Comparison of ENCODE assay signal across 8 cellular contexts in genomic region chr15:29674661-29675533, GRCh38.
DNase-seq lines count a peak whose midpoint lies in the region; ATAC-seq and TF ChIP-seq lines count a peak whose summit lies in the region.

No MANE protein-coding gene starts in this region.

- H3K4me1 ChIP-seq in HEK293 (ENCODE audit: control insufficient read depth, insufficient read depth, low read length) (no peaks in the 10 kb centered on the region), adrenal gland (replicated peaks in 1 of 2) (no peaks in the 10 kb centered on the region), sigmoid colon (peaks cover 0 to 16% (median 10%) of the 10 kb centered on the region in 4 donors)

- H3K27me3 ChIP-seq in adrenal gland = no peaks in the 10 kb centered on the region
- peaks cover 0 to 18% (median 8%) of the 10 kb centered on the region in 3 donors for H3K27me3 ChIP-seq in sigmoid colon

- intact Hi-C loops in adrenal gland (cut with DNase I) (no loop called here), sigmoid colon (cut with DNase I) (loop anchor here (10.0 kb wide), 1 partner anchor 370 kb away; no protein-coding TSS in a partner anchor)

- no peak for ATAC-seq in HG03280 (IDR thresholded peaks at IDR 0.05; ENCODE audit: unreplicated experiment)
- no peak for ATAC-seq in HG03571 (IDR thresholded peaks at IDR 0.05; ENCODE audit: unreplicated experiment)
- ATAC-seq in HG02884 (IDR thresholded peaks at IDR 0.05; ENCODE audit: unreplicated experiment) = no peak

- CTCF ChIA-PET in HEK293 (lab: Yijun Ruan, JAX) = no interaction called here

- TF ChIP-seq EP300 in sigmoid colon (IDR thresholded peaks at IDR 0.05) = no peak

- H3K36me3 ChIP-seq in HEK293 (ENCODE audit: control insufficient read depth in 2 of 2, insufficient read depth in 1 of 2, low read length in 2 of 2) (no peaks in the 10 kb centered on the region), adrenal gland (replicated peaks in 1 of 2) (no peaks in the 10 kb centered on the region), sigmoid colon (no peaks in the 10 kb centered on the region)

- DNase-seq in adrenal gland (peak in 6 of 7 donors; percentile 16 to 43 (median 30)), iPS DF 19.7 (ENCODE audit: low read depth, low spot score) (peak; percentile 52), sigmoid colon (no peak), NCI-H187 (lab: John Stamatoyannopoulos, UW) (no peak)

- WGBS in adrenal gland, 4 donors = 0 to 6% (median 3%) methylated on average over 5 to 72 of the region's 74 CpGs
- 4 to 5% methylated on average over 73 to 74 of the region's 74 CpGs for WGBS in sigmoid colon, 2 donors

- POLR2A ChIA-PET in HEK293 (lab: Yijun Ruan, JAX) = no interaction called here

- peak overlapping the region; percentile 53; the same call in 1 of the 2 replicates for H3K27ac ChIP-seq in HEK293 (ENCODE audit: extremely low read depth, low read depth, low read length)
- no peak overlapping the region for H3K27ac ChIP-seq in adrenal gland
- H3K27ac ChIP-seq in sigmoid colon = peak overlapping the region in 1 of 4 donors; percentile 7

- TF ChIP-seq POLR2A in adrenal gland (IDR thresholded peaks at IDR 0.05) (no peak), sigmoid colon (IDR thresholded peaks at IDR 0.05) (peak in 1 of 2 donors; percentile 6)

- H3K9me3 ChIP-seq in HEK293 (ENCODE audit: control insufficient read depth, insufficient read depth, low read depth, low read length) (no peaks in the 10 kb centered on the region), adrenal gland (replicated peaks in 1 of 3) (no peaks in the 10 kb centered on the region), sigmoid colon (no peaks in the 10 kb centered on the region)

- H3K4me3 ChIP-seq in HEK293 (ENCODE audit: low read depth, low read length) (peak overlapping the region; percentile 44), adrenal gland (peak overlapping the region in 2 of 4 donors; percentile 51 to 64), sigmoid colon (peak overlapping the region; percentile 33 to 64 (median 52))

- TF ChIP-seq CTCF in HEK293 (tag by site-specific recombination; IDR thresholded peaks at IDR 0.05) (no peak), adrenal gland (IDR thresholded peaks at IDR 0.05) (no peak), sigmoid colon (IDR thresholded peaks at IDR 0.05) (no peak)

TF ChIP-seq in HEK293, 187 proteins besides CTCF, POLR2A, EP300 and RAD21 (continues in another document):
- TF ChIP-seq SCRT2 (tag by site-specific recombination; IDR thresholded peaks at IDR 0.05) (peak; percentile 60), GLI2 (tag by site-specific recombination; IDR thresholded peaks at IDR 0.05; ENCODE audit: borderline replicate concordance, low read depth) (no peak), ZFHX2 (tag by site-specific recombination; conservative IDR thresholded peaks at IDR 0.05) (peak; percentile 36; the same call in 1 of the 2 replicates), ZBTB1 (tag by site-specific recombination; IDR thresholded peaks at IDR 0.05) (no peak), ZNF292 (tag by site-specific recombination; IDR thresholded peaks at IDR 0.05; ENCODE audit: borderline replicate concordance, low read depth) (no peak), ZNF184 (tag by site-specific recombination; IDR thresholded peaks at IDR 0.05) (no peak), ZNF600 (tag by site-specific recombination; IDR thresholded peaks at IDR 0.05) (0 out of 2 replicates have a peak, but pooled peaks have one; percentile 16), ZNF398 (tag by site-specific recombination; IDR thresholded peaks at IDR 0.05) (peak; percentile 71; the same call in 1 of the 2 replicates), ZBTB20 (tag by site-specific recombination; IDR thresholded peaks at IDR 0.05) (peak; percentile 33; the same call in 1 of the 2 replicates), ZNF449 (tag by site-specific recombination; IDR thresholded peaks at IDR 0.05) (peak; percentile 57), YY2 (tag by site-specific recombination; IDR thresholded peaks at IDR 0.05) (no peak), SP2 (tag by site-specific recombination; IDR thresholded peaks at IDR 0.05) (peak; percentile 79), GLIS1 (tag by site-specific recombination; IDR thresholded peaks at IDR 0.05) (peak; percentile 83), ZNF140 (tag by site-specific recombination; IDR thresholded peaks at IDR 0.05) (no peak), ZNF335 (tag by site-specific recombination; conservative IDR thresholded peaks at IDR 0.05) (0 out of 2 replicates have a peak, but pooled peaks have one; percentile 6), ZNF518A (tag by site-specific recombination; conservative IDR thresholded peaks at IDR 0.05; ENCODE audit: low read depth) (no peak), ZBTB6 (tag by site-specific recombination; IDR thresholded peaks at IDR 0.05) (no peak), KLF1 (tag by site-specific recombination; IDR thresholded peaks at IDR 0.05) (peak; percentile 66; the same call in 1 of the 2 replicates), KLF9 (tag by site-specific recombination; IDR thresholded peaks at IDR 0.05; ENCODE audit: low read depth) (peak; percentile 37; the same call in 1 of the 2 replicates), GLIS2 (tag by site-specific recombination; IDR thresholded peaks at IDR 0.05) (peak; percentile 62)

Comparison
In these comparisons a context has a peak if more than half of its experiments do, and no peak if none do; other contexts are left out.
1. DNase-seq: peak in adrenal gland (6 of 7) and iPS DF 19.7 (single experiment); none in sigmoid colon (single experiment) and NCI-H187 (0 of 2).